ENCODE assay signal across 8 cellular contexts in genomic region chr7:118590107-118590506, GRCh38.
DNase-seq lines count a peak whose midpoint lies in the region; ATAC-seq and TF ChIP-seq lines count a peak whose summit lies in the region.

No MANE protein-coding gene starts in this region.

- no peak overlapping the region for H3K27ac ChIP-seq in SU-DHL-6 (ENCODE audit: low read depth, low read length)
- H3K27ac ChIP-seq in testis = no peak overlapping the region

- H2AFZ ChIP-seq in SU-DHL-6 (ENCODE audit: low read depth, low read length, severe bottlenecking) = no peak overlapping the region

- TF ChIP-seq CTCF in SU-DHL-6 (IDR thresholded peaks at IDR 0.05; ENCODE audit: insufficient read depth, low read length, poor library complexity, severe bottlenecking) = peak; percentile 59
- peak in 1 of 3 experiments; percentile 36 for TF ChIP-seq CTCF in testis (IDR thresholded peaks at IDR 0.05)
- TF ChIP-seq CTCF in omental fat pad (IDR thresholded peaks at IDR 0.05) = no peak

- peaks cover 8% of the 10 kb centered on the region; the same call in 1 of the 2 replicates for H3K9me3 ChIP-seq in SU-DHL-6 (ENCODE audit: insufficient read depth, low read length)
- H3K9me3 ChIP-seq in testis = no peaks in the 10 kb centered on the region

- intact Hi-C loops in testis (cut with DNase I; ENCODE audit: low total_unique reads) = no loop called here

- peak; percentile 12 for DNase-seq in activated CD4-positive, alpha-beta T cell treated with anti-CD3 and anti-CD28 coated beads for 48 hours
- no peak for DNase-seq in activated CD4-positive, alpha-beta T cell treated with anti-CD3 and anti-CD28 coated beads for 4 hours
- DNase-seq in testis (peak; percentile 25), NCI-H2107 (lab: John Stamatoyannopoulos, UW) (no peak), omental fat pad (ENCODE audit: low spot score) (no peak)
- no peak for DNase-seq in NK-92 treated with Interleukin-12 subunit alpha and Interleukin-12 subunit beta, amount 100 ng/mL, for 24 hours (lab: John Stamatoyannopoulos, UW)

- H3K79me2 ChIP-seq in SU-DHL-6 (ENCODE audit: insufficient read depth, low read length) = no peaks in the 10 kb centered on the region

- no peaks in the 10 kb centered on the region for H3K27me3 ChIP-seq in SU-DHL-6 (ENCODE audit: low read length)
- no peaks in the 10 kb centered on the region for H3K27me3 ChIP-seq in testis

- H4K20me1 ChIP-seq in SU-DHL-6 (ENCODE audit: low read depth, low read length) = no peaks in the 10 kb centered on the region

- no peak overlapping the region for H3K4me2 ChIP-seq in SU-DHL-6 (ENCODE audit: low read depth, low read length, poor library complexity, severe bottlenecking)

- H3K9ac ChIP-seq in SU-DHL-6 (ENCODE audit: low read length) = no peak overlapping the region

- H3K9me2 ChIP-seq in SU-DHL-6 (replicated peaks; ENCODE audit: insufficient read depth, low read length) = no peaks in the 10 kb centered on the region

- H3F3A ChIP-seq in SU-DHL-6 (ENCODE audit: insufficient read depth) = no peaks in the 10 kb centered on the region

- no peaks in the 10 kb centered on the region for H3K36me3 ChIP-seq in SU-DHL-6 (ENCODE audit: low read length)
- H3K36me3 ChIP-seq in testis (ENCODE audit: low read depth, missing control alignments) = no peaks in the 10 kb centered on the region

- H3K4me1 ChIP-seq in testis = no peaks in the 10 kb centered on the region

- TF ChIP-seq POLR2A in testis (IDR thresholded peaks at IDR 0.05) = no peak

- 68 to 69% methylated on average over 2 of the region's 2 CpGs for WGBS in testis, 2 donors

- peak; percentile 82 for ATAC-seq in HG03066 (IDR thresholded peaks at IDR 0.05; ENCODE audit: low read depth, unreplicated experiment)
- no peak for ATAC-seq in omental fat pad (ENCODE audit: low FRiP score)

- no peak overlapping the region for H3K4me3 ChIP-seq in SU-DHL-6 (ENCODE audit: insufficient read depth, low read length, poor library complexity, severe bottlenecking)
- H3K4me3 ChIP-seq in testis = no peak overlapping the region

Comparison
In these comparisons a context has a peak if more than half of its experiments do, and no peak if none do; other contexts are left out.
1. DNase-seq: peak in activated CD4-positive, alpha-beta T cell treated with anti-CD3 and anti-CD28 coated beads for 48 hours (single experiment) and testis (single experiment); none in activated CD4-positive, alpha-beta T cell treated with anti-CD3 and anti-CD28 coated beads for 4 hours (0 of 2), NK-92 treated with Interleukin-12 subunit alpha and Interleukin-12 subunit beta, amount 100 ng/mL, for 24 hours (single experiment), NCI-H2107 (single experiment) and omental fat pad (single experiment).